ENCODE assay signal across 1 cellular context in genomic region chr2:19538411-19538963, GRCh38.
TF ChIP-seq lines count a peak whose summit lies in the region.

No MANE protein-coding gene starts in this region.

TF ChIP-seq in GM23338, 12 proteins besides CTCF, POLR2A, EP300 and RAD21 (continued from another document):
- TF ChIP-seq REST (IDR thresholded peaks at IDR 0.05; ENCODE audit: unreplicated experiment) (no peak), JUNB (IDR thresholded peaks at IDR 0.05; ENCODE audit: unreplicated experiment) (no peak), NANOG (IDR thresholded peaks at IDR 0.05; ENCODE audit: borderline replicate concordance) (no peak)
TF ChIP-seq in GM23338: peak in this region for 0.
